8 cellular contexts compared by ENCODE assay signal in the genomic region with DNA sequence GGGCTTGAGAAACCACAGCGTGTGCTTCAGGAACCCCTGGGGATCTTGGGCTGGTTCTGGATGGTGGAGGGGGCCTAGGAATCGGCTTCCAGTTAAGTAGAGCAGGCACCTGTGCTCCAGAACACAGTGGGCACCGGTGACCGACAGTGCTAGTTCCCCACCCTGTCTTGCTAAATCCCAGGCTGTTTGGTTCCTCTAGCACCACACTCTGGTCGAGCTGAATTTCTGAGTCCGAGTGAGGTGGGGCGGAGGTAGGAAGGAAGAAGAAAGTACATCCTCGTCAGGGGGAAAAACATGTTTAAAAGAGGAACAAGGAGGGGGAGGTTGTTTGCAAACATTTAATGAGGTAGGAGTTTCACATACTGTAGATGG. TPM values are rescaled to one million over a fixed set of nuclear protein-coding genes. Genes with fewer than 3 reads are reported as not detected.
DNase-seq lines count a peak whose midpoint lies in the region; ATAC-seq and TF ChIP-seq lines count a peak whose summit lies in the region.

No MANE protein-coding gene starts in this region.

- peak in 1 of 6 experiments; percentile 2 for TF ChIP-seq CTCF in Peyer's patch (IDR thresholded peaks at IDR 0.05)

- peaks cover 10% of the 10 kb centered on the region for H3K36me3 Mint-ChIP-seq in activated CD4-positive, alpha-beta T cell treated with anti-CD3 and anti-CD28 coated beads for 36 hours (ENCODE audit: low read depth)
- H3K36me3 Mint-ChIP-seq in stimulated activated memory B cell treated with anti-CD40 and anti-IgM and Interleukin-4, amounts not matched to agents 10 μg/mL and 1 μg/mL and 100 μg/mL, for 72 hours = no peaks in the 10 kb centered on the region

- H3K27me3 Mint-ChIP-seq in activated CD4-positive, alpha-beta T cell treated with anti-CD3 and anti-CD28 coated beads for 36 hours = no peaks in the 10 kb centered on the region
- no peaks in the 10 kb centered on the region for H3K27me3 Mint-ChIP-seq in stimulated activated memory B cell treated with anti-CD40 and anti-IgM and Interleukin-4, amounts not matched to agents 10 μg/mL and 1 μg/mL and 100 μg/mL, for 72 hours

- peak overlapping the region; percentile 96 for H3K27ac Mint-ChIP-seq in activated CD4-positive, alpha-beta T cell treated with anti-CD3 and anti-CD28 coated beads for 36 hours
- peak overlapping the region; percentile 94 for H3K27ac Mint-ChIP-seq in stimulated activated memory B cell treated with anti-CD40 and anti-IgM and Interleukin-4, amounts not matched to agents 10 μg/mL and 1 μg/mL and 100 μg/mL, for 72 hours

- H3K4me3 ChIP-seq in Peyer's patch = peak overlapping the region in 2 of 4 donors; percentile 4 to 19

- H3K27ac ChIP-seq in Peyer's patch (peak overlapping the region; percentile 72 to 91 (median 86)), epithelial cell of prostate (peak overlapping the region; percentile 51)

- H3K36me3 ChIP-seq in Peyer's patch = no peaks in the 10 kb centered on the region

- intact Hi-C loops in activated CD4-positive, alpha-beta T cell treated with anti-CD3 and anti-CD28 coated beads for 36 hours (cut with DNase I, micrococcal nuclease) = loop anchor here in 1 of 2 experiments (5.0 to 10.0 kb wide), 2 partner anchors 1359 to 1417 kb away; a partner anchor contains a TSS

- H3K9me3 ChIP-seq in Peyer's patch = no peaks in the 10 kb centered on the region

- peak; percentile 13 for ATAC-seq in activated CD4-positive, alpha-beta T cell treated with anti-CD3 and anti-CD28 coated beads for 36 hours
- peak; percentile 30 for ATAC-seq in HG02840 (IDR thresholded peaks at IDR 0.05; ENCODE audit: low FRiP score, unreplicated experiment)
- peak; percentile 64 for ATAC-seq in stimulated activated memory B cell treated with anti-CD40 and anti-IgM and Interleukin-4, amounts not matched to agents 10 μg/mL and 1 μg/mL and 100 μg/mL, for 72 hours

- TF ChIP-seq POLR2A in Peyer's patch (IDR thresholded peaks at IDR 0.05) = no peak

- H3K4me1 Mint-ChIP-seq in activated CD4-positive, alpha-beta T cell treated with anti-CD3 and anti-CD28 coated beads for 36 hours = peaks cover 88% of the 10 kb centered on the region
- H3K4me1 Mint-ChIP-seq in stimulated activated memory B cell treated with anti-CD40 and anti-IgM and Interleukin-4, amounts not matched to agents 10 μg/mL and 1 μg/mL and 100 μg/mL, for 72 hours = peaks cover 94% of the 10 kb centered on the region

- CTCF ChIA-PET in activated CD4-positive, alpha-beta T cell treated with anti-CD3 and anti-CD28 coated beads for 36 hours (lab: Charles Lee) = interaction anchor here (0.6 to 1.5 kb wide), 5 partner anchors 16 to 55 kb away, joined by 3 to 5 read pairs (median 4); a partner anchor contains a TSS

- no peak for DNase-seq in activated CD4-positive, alpha-beta T cell treated with anti-CD3 and anti-CD28 coated beads for 36 hours
- DNase-seq in activated CD4-positive, alpha-beta T cell treated with anti-CD3 and anti-CD28 coated beads, Interleukin-2, amount 50 U/mL, for 4 hours = no peak
- DNase-seq in Peyer's patch (peak; percentile 47 to 79 (median 74)), epithelial cell of prostate (ENCODE audit: low read depth, low spot score) (no peak), globus pallidus (ENCODE audit: low spot score) (no peak), midbrain (lab: John Stamatoyannopoulos, UW) (no peak)

- H3K4me3 Mint-ChIP-seq in activated CD4-positive, alpha-beta T cell treated with anti-CD3 and anti-CD28 coated beads for 36 hours = peak overlapping the region; percentile 63
- H3K4me3 Mint-ChIP-seq in stimulated activated memory B cell treated with anti-CD40 and anti-IgM and Interleukin-4, amounts not matched to agents 10 μg/mL and 1 μg/mL and 100 μg/mL, for 72 hours = peak overlapping the region; percentile 69

- H3K4me1 ChIP-seq in Peyer's patch = peaks cover 21 to 100% (median 50%) of the 10 kb centered on the region in 4 donors

- no peaks in the 10 kb centered on the region for H3K27me3 ChIP-seq in Peyer's patch

- POLR2A ChIA-PET in activated CD4-positive, alpha-beta T cell treated with anti-CD3 and anti-CD28 coated beads for 36 hours (lab: Charles Lee) = interaction anchor here (0.8 to 2.5 kb wide), 5 partner anchors 26 to 307 kb away, joined by 3 to 16 read pairs (median 4); a partner anchor contains a TSS

- no peaks in the 10 kb centered on the region for H3K9me3 Mint-ChIP-seq in activated CD4-positive, alpha-beta T cell treated with anti-CD3 and anti-CD28 coated beads for 36 hours (ENCODE audit: low read depth)
- no peaks in the 10 kb centered on the region for H3K9me3 Mint-ChIP-seq in stimulated activated memory B cell treated with anti-CD40 and anti-IgM and Interleukin-4, amounts not matched to agents 10 μg/mL and 1 μg/mL and 100 μg/mL, for 72 hours

RNA-seq across cellular contexts. Expression of a gene that starts 29.1 kb away (rescaled TPM):
- 10 to 100 TPM; 51.7 to 54.2 TPM for total RNA-seq in activated CD4-positive, alpha-beta T cell treated with anti-CD3 and anti-CD28 coated beads for 36 hours
- 100 to 1,000 TPM in 3 of 4 donors, 10 to 100 TPM in 1; 61.1 to 190 (median 150) TPM for total RNA-seq in Peyer's patch

Comparison
In these comparisons a context has a peak if more than half of its experiments do, and no peak if none do; other contexts are left out.
1. ATAC-seq: peak in every context shown above with its lines; median percentile 64 in stimulated activated memory B cell treated with anti-CD40 and anti-IgM and Interleukin-4, amounts not matched to agents 10 μg/mL and 1 μg/mL and 100 μg/mL, for 72 hours; 30 in HG02840; 13 in activated CD4-positive, alpha-beta T cell treated with anti-CD3 and anti-CD28 coated beads for 36 hours.
2. DNase-seq: peak in Peyer's patch (3 of 3); none in activated CD4-positive, alpha-beta T cell treated with anti-CD3 and anti-CD28 coated beads for 36 hours (single experiment), activated CD4-positive, alpha-beta T cell treated with anti-CD3 and anti-CD28 coated beads, Interleukin-2, amount 50 U/mL, for 4 hours (0 of 2), epithelial cell of prostate (single experiment), globus pallidus (single experiment) and midbrain (single experiment).